In the genomic region with DNA sequence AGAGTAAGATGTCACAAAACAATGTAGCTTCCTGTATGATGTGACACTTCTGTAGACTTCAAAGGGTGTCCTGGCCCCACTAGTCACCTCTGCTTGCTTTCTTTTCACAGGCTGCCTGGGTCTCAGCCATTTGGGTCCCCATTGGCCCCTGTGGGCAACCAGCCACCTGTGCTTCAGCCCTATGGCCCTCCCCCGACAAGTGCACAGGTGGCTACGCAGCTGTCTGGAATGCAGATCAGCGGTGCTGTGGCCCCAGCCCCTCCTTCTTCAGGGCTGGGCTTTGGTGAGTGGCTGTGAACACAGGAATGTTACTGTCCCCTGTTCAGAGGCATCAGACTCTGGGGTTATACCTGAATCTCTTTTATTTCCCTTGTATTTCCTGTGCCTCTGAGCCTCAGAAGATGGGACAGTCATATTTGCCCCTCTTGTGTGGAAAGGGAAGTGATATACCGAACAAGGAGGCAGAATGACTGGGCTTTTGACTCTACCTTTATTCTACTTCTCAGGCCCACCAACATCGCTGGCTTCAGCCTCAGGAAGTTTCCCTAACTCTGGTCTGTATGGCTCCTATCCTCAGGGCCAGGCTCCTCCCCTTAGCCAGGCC, we compare ENCODE assay signal across 1 cellular context.
TF ChIP-seq lines count a peak whose summit lies in the region.

No MANE protein-coding gene starts in this region.

TF ChIP-seq in HCT116, 20 proteins besides CTCF, POLR2A, EP300 and RAD21 (continued from another document):
- TF ChIP-seq, protein P1, sequence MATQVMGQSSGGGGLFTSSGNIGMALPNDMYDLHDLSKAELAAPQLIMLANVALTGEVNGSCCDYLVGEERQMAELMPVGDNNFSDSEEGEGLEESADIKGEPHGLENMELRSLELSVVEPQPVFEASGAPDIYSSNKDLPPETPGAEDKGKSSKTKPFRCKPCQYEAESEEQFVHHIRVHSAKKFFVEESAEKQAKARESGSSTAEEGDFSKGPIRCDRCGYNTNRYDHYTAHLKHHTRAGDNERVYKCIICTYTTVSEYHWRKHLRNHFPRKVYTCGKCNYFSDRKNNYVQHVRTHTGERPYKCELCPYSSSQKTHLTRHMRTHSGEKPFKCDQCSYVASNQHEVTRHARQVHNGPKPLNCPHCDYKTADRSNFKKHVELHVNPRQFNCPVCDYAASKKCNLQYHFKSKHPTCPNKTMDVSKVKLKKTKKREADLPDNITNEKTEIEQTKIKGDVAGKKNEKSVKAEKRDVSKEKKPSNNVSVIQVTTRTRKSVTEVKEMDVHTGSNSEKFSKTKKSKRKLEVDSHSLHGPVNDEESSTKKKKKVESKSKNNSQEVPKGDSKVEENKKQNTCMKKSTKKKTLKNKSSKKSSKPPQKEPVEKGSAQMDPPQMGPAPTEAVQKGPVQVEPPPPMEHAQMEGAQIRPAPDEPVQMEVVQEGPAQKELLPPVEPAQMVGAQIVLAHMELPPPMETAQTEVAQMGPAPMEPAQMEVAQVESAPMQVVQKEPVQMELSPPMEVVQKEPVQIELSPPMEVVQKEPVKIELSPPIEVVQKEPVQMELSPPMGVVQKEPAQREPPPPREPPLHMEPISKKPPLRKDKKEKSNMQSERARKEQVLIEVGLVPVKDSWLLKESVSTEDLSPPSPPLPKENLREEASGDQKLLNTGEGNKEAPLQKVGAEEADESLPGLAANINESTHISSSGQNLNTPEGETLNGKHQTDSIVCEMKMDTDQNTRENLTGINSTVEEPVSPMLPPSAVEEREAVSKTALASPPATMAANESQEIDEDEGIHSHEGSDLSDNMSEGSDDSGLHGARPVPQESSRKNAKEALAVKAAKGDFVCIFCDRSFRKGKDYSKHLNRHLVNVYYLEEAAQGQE (IDR thresholded peaks at IDR 0.05; ENCODE audit: low read depth): no peak
TF ChIP-seq in HCT116: peak in this region for 0.
